Comparison of ENCODE assay signal across 8 cellular contexts in genomic region chr19:12932392-12933286, GRCh38. TPM values are rescaled to one million over a fixed set of nuclear protein-coding genes. Genes with fewer than 3 reads are reported as not detected.
DNase-seq lines count a peak whose midpoint lies in the region; ATAC-seq and TF ChIP-seq lines count a peak whose summit lies in the region.

No MANE protein-coding gene starts in this region.

- peaks cover 15% of the 10 kb centered on the region for H3K36me3 ChIP-seq in GM23338 (ENCODE audit: insufficient read depth)

- POLR2A ChIA-PET in HEK293T (lab: Yijun Ruan, JAX): interaction anchor here (0.6 to 2.2 kb wide), 18 partner anchors 10 to 231 kb away, joined by 3 to 12 read pairs (median 4); partner anchors contain the start of genes DNASE2, GCDH, RAD23A and SYCE2

- H3K4me3 Mint-ChIP-seq in GM23338: peak overlapping the region; percentile 96

- H3K4me3 ChIP-seq in GM23338: peak overlapping the region; percentile 99
- H3K4me3 ChIP-seq in fibroblast of villous mesenchyme (ENCODE audit: low read depth, low read length): peak overlapping the region; percentile 98
- peak overlapping the region; percentile 97 for H3K4me3 ChIP-seq in skeletal muscle cell (ENCODE audit: low read depth, low read length)

- peaks cover 27% of the 10 kb centered on the region for H3K4me1 Mint-ChIP-seq in GM23338

- DNase-seq in GM23338 (ENCODE audit: low spot score) (no peak), fibroblast of villous mesenchyme (ENCODE audit: low read depth) (no peak), skeletal muscle cell (ENCODE audit: low read depth) (no peak), retina (no peak), HEK293T (ENCODE audit: extremely low spot score) (no peak), COLO668 (lab: John Stamatoyannopoulos, UW; ENCODE audit: unreplicated experiment) (no peak)

- peak overlapping the region; percentile 54 for H3K27ac Mint-ChIP-seq in GM23338

- ATAC-seq in GM23338 (no peak), SK-N-SH treated with all-trans-retinoic acid at 6 μM for 48 hours (peak; percentile 17), GM21723 (IDR thresholded peaks at IDR 0.05; ENCODE audit: unreplicated experiment) (no peak)

- H3K36me3 Mint-ChIP-seq in GM23338 (ENCODE audit: low read depth): peaks cover 36% of the 10 kb centered on the region

- peak overlapping the region; percentile 81 for H2AFZ ChIP-seq in GM23338

- peaks cover 6% of the 10 kb centered on the region for H3K27me3 Mint-ChIP-seq in GM23338 (ENCODE audit: insufficient read depth, low read depth, poor library complexity)

- no peak for TF ChIP-seq CTCF in GM23338 (conservative IDR thresholded peaks at IDR 0.05; ENCODE audit: low read depth in 2 of 2)
- TF ChIP-seq CTCF in fibroblast of villous mesenchyme (IDR thresholded peaks at IDR 0.05; ENCODE audit: insufficient read depth, low read depth, low read length): no peak

- peaks cover 27% of the 10 kb centered on the region for H3K79me2 ChIP-seq in GM23338 (replicated peaks; ENCODE audit: insufficient read depth)

- no peak overlapping the region for H3K27ac ChIP-seq in GM23338 (ENCODE audit: low read depth)

- H3K27me3 ChIP-seq in GM23338 (ENCODE audit: insufficient read depth): no peaks in the 10 kb centered on the region

- H3K9me2 ChIP-seq in GM23338 (ENCODE audit: insufficient read depth): no peaks in the 10 kb centered on the region

- peaks cover 10% of the 10 kb centered on the region for H3F3A ChIP-seq in GM23338 (replicated peaks; ENCODE audit: low read depth)

- no peaks in the 10 kb centered on the region for H3K9me3 Mint-ChIP-seq in GM23338

- CTCF ChIA-PET in HEK293T (lab: Yijun Ruan, JAX): interaction anchor here (2.4 kb wide), 1 partner anchor 33 kb away, joined by 8 read pairs; no protein-coding TSS in a partner anchor

- peaks cover 16% of the 10 kb centered on the region; the same call in 1 of the 2 replicates for H3K4me1 ChIP-seq in GM23338 (ENCODE audit: insufficient read depth)

- H4K20me1 ChIP-seq in GM23338 (replicated peaks; ENCODE audit: insufficient read depth): no peaks in the 10 kb centered on the region; the same call in 1 of the 2 replicates

- H3K4me2 ChIP-seq in GM23338: peak overlapping the region; percentile 97

TF ChIP-seq in GM23338, 12 proteins besides CTCF, POLR2A, EP300 and RAD21 (continues in another document):
- no peak for TF ChIP-seq JUNB (IDR thresholded peaks at IDR 0.05; ENCODE audit: unreplicated experiment)
- no peak for TF ChIP-seq NANOG (IDR thresholded peaks at IDR 0.05; ENCODE audit: borderline replicate concordance)
- TF ChIP-seq ZNF114 (CRISPR knock-in tag; IDR thresholded peaks at IDR 0.05): no peak
- no peak for TF ChIP-seq CREB1 (CRISPR knock-in tag; IDR thresholded peaks at IDR 0.05; ENCODE audit: low read depth)
- no peak for TF ChIP-seq POLR2AphosphoS5 (IDR thresholded peaks at IDR 0.05; ENCODE audit: low read depth)

TF ChIP-seq in SK-N-SH treated with all-trans-retinoic acid at 6 μM for 48 hours, 23 proteins besides CTCF, POLR2A, EP300 and RAD21 (continues in another document):
- TF ChIP-seq CREB5 (CRISPR knock-in tag; IDR thresholded peaks at IDR 0.05; ENCODE audit: low read depth): no peak
- no peak for TF ChIP-seq ZFP30 (CRISPR knock-in tag; IDR thresholded peaks at IDR 0.05)
- no peak for TF ChIP-seq TCF4 (CRISPR knock-in tag; IDR thresholded peaks at IDR 0.05; ENCODE audit: borderline replicate concordance)
- TF ChIP-seq ZFP3 (CRISPR knock-in tag; IDR thresholded peaks at IDR 0.05): no peak
- TF ChIP-seq, protein P1, sequence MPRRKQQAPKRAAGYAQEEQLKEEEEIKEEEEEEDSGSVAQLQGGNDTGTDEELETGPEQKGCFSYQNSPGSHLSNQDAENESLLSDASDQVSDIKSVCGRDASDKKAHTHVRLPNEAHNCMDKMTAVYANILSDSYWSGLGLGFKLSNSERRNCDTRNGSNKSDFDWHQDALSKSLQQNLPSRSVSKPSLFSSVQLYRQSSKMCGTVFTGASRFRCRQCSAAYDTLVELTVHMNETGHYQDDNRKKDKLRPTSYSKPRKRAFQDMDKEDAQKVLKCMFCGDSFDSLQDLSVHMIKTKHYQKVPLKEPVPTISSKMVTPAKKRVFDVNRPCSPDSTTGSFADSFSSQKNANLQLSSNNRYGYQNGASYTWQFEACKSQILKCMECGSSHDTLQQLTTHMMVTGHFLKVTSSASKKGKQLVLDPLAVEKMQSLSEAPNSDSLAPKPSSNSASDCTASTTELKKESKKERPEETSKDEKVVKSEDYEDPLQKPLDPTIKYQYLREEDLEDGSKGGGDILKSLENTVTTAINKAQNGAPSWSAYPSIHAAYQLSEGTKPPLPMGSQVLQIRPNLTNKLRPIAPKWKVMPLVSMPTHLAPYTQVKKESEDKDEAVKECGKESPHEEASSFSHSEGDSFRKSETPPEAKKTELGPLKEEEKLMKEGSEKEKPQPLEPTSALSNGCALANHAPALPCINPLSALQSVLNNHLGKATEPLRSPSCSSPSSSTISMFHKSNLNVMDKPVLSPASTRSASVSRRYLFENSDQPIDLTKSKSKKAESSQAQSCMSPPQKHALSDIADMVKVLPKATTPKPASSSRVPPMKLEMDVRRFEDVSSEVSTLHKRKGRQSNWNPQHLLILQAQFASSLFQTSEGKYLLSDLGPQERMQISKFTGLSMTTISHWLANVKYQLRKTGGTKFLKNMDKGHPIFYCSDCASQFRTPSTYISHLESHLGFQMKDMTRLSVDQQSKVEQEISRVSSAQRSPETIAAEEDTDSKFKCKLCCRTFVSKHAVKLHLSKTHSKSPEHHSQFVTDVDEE (CRISPR knock-in tag; IDR thresholded peaks at IDR 0.05): no peak

TF ChIP-seq in HEK293T, 16 proteins besides CTCF, POLR2A, EP300 and RAD21:
- TF ChIP-seq, protein P2, sequence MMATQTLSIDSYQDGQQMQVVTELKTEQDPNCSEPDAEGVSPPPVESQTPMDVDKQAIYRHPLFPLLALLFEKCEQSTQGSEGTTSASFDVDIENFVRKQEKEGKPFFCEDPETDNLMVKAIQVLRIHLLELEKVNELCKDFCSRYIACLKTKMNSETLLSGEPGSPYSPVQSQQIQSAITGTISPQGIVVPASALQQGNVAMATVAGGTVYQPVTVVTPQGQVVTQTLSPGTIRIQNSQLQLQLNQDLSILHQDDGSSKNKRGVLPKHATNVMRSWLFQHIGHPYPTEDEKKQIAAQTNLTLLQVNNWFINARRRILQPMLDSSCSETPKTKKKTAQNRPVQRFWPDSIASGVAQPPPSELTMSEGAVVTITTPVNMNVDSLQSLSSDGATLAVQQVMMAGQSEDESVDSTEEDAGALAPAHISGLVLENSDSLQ (IDR thresholded peaks at IDR 0.05): no peak
- TF ChIP-seq SUZ12 (IDR thresholded peaks at IDR 0.05) (no peak), CTBP1 (IDR thresholded peaks at IDR 0.05; ENCODE audit: borderline replicate concordance) (no peak), SP1 (IDR thresholded peaks at IDR 0.05) (no peak), ARNT (IDR thresholded peaks at IDR 0.05) (no peak), FOXA1 (IDR thresholded peaks at IDR 0.05) (no peak), ZNF384 (IDR thresholded peaks at IDR 0.05) (no peak), HDGF (IDR thresholded peaks at IDR 0.05; ENCODE audit: borderline replicate concordance) (no peak), BHLHE40 (IDR thresholded peaks at IDR 0.05; ENCODE audit: borderline replicate concordance) (no peak), L3MBTL2 (conservative IDR thresholded peaks at IDR 0.05) (no peak), LEF1 (IDR thresholded peaks at IDR 0.05; ENCODE audit: borderline replicate concordance) (no peak), ELF4 (IDR thresholded peaks at IDR 0.05) (no peak), FOXK2 (IDR thresholded peaks at IDR 0.05) (no peak), FOXM1 (IDR thresholded peaks at IDR 0.05; ENCODE audit: borderline replicate concordance) (no peak), NFRKB (IDR thresholded peaks at IDR 0.05) (no peak), TARDBP (IDR thresholded peaks at IDR 0.05) (no peak)

RNA-seq across cellular contexts. Expression of gene FARSA, which starts 0.9 kb away (rescaled TPM):
- 74.7 and 83.5 TPM in 2 replicates for total RNA-seq in GM23338 (2014; rRNA removed; shearing (Covaris generic))
- polyA plus RNA-seq in GM23338 (2016; fragmentation: Nextera tagmentation; extraction: Ambion mirVana): 86.4 and 86.5 TPM in 2 replicates
- total RNA-seq in fibroblast of villous mesenchyme: 65.2 and 70.2 TPM in 2 replicates

RNA-seq across cellular contexts. Expression of gene CALR, which starts 5.8 kb away (rescaled TPM):
- total RNA-seq in GM23338 (2014; rRNA removed; shearing (Covaris generic)): 724 and 760 TPM in 2 replicates
- polyA plus RNA-seq in GM23338 (2016; fragmentation: Nextera tagmentation; extraction: Ambion mirVana): 1,131 and 1,182 TPM in 2 replicates
- total RNA-seq in fibroblast of villous mesenchyme: 2,107 and 2,588 TPM in 2 replicates

RNA-seq across cellular contexts. Expression of gene RAD23A, which starts 13.0 kb away (rescaled TPM):
- total RNA-seq in GM23338 (2014; rRNA removed; shearing (Covaris generic)): 67.0 and 69.7 TPM in 2 replicates
- 121 and 127 TPM in 2 replicates for polyA plus RNA-seq in GM23338 (2016; fragmentation: Nextera tagmentation; extraction: Ambion mirVana)
- 91.1 and 92.8 TPM in 2 replicates for total RNA-seq in fibroblast of villous mesenchyme

RNA-seq across cellular contexts. Expression of gene SYCE2, which starts 13.5 kb away (rescaled TPM):
- total RNA-seq in GM23338 (2014; rRNA removed; shearing (Covaris generic)): 0.62 and 0.63 TPM in 2 replicates
- polyA plus RNA-seq in GM23338 (2016; fragmentation: Nextera tagmentation; extraction: Ambion mirVana): 1.9 and 2.9 TPM in 2 replicates
- total RNA-seq in fibroblast of villous mesenchyme: under 0.01 TPM in 2 replicates

RNA-seq across cellular contexts. Expression of gene GADD45GIP1, which starts 24.4 kb away (rescaled TPM):
- total RNA-seq in GM23338 (2014; rRNA removed; shearing (Covaris generic)): 46.5 and 63.9 TPM in 2 replicates
- 255 and 290 TPM in 2 replicates for polyA plus RNA-seq in GM23338 (2016; fragmentation: Nextera tagmentation; extraction: Ambion mirVana)
- total RNA-seq in fibroblast of villous mesenchyme: 18.6 and 24.8 TPM in 2 replicates
